Comparison of ENCODE assay signal across 8 cellular contexts in the genomic region with DNA sequence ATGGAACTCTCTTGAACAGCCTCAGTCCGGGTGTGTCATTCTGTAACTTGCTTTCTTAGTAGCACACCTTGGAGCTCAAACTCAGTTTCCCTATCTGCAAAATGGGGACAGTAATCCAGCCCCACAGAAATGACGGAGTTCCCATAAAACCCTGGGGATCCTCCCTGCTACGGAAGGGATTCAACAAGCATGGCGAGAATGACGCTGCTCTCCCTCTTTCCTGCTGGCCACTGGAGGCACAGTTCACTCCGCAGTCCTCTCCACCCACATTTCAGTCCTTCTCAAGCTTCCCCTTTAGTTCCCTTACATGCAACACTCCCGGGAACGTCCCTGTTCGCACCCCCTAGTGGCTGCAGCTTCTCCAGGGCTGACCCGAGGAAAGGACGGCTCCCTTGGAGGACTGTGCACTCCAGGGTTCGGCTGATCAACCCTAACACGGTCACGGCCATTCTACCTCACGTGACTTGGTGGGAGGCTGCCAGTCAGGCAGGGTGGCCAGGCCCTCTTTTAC. TPM values are rescaled to one million over a fixed set of nuclear protein-coding genes. Genes with fewer than 3 reads are reported as not detected.
A peak's percentile ranks its signal among the peaks of the same experiment; 100 is the strongest.
DNase-seq lines count a peak whose midpoint lies in the region; ATAC-seq, FAIRE-seq and TF ChIP-seq lines count a peak whose summit lies in the region.

No MANE protein-coding gene starts in this region.

- H2BK120ac ChIP-seq in mesenchymal stem cell (ENCODE audit: low read depth, low read length): no peak overlapping the region

- no peaks in the 10 kb centered on the region for H3K9me3 ChIP-seq in mesenchymal stem cell (ENCODE audit: control insufficient read depth, low read length)

- H3K4me1 ChIP-seq in mesenchymal stem cell (ENCODE audit: control insufficient read depth, insufficient read depth, low read depth, low read length): peaks cover 15% of the 10 kb centered on the region

- H3K27me3 ChIP-seq in dorsolateral prefrontal cortex (peaks cover 0 to 5% (median 0%) of the 10 kb centered on the region in 45 donors), mesenchymal stem cell (ENCODE audit: control insufficient read depth in 1 of 2, insufficient read depth in 1 of 2, low read length in 2 of 2) (peaks cover 16 to 19% of the 10 kb centered on the region in 2 experiments)

- intact Hi-C loops in dorsolateral prefrontal cortex (cut with DNase I): no loop called here

- no peak overlapping the region for H3K4me2 ChIP-seq in mesenchymal stem cell (ENCODE audit: low read length, poor library complexity, severe bottlenecking)

- no peak overlapping the region for H4K91ac ChIP-seq in mesenchymal stem cell (ENCODE audit: low read length)

- no peak overlapping the region for H3K18ac ChIP-seq in mesenchymal stem cell (ENCODE audit: low read depth in 1 of 2, low read length in 2 of 2)

- ATAC-seq in GM19395 (IDR thresholded peaks at IDR 0.05; ENCODE audit: unreplicated experiment): no peak

- no peak overlapping the region for H3K4ac ChIP-seq in mesenchymal stem cell (ENCODE audit: low read depth in 1 of 2, low read length in 2 of 2)

- DNase-seq in D721Med (ENCODE audit: insufficient read length, low spot score) (no peak), OCI-M2 (lab: John Stamatoyannopoulos, UW; ENCODE audit: unreplicated experiment) (peak; percentile 1), dorsolateral prefrontal cortex (peak in 2 of 10 donors; percentile 12 to 43), mesenchymal stem cell (peak; percentile 89), ureter (ENCODE audit: low spot score) (no peak), NCI-H510A treated with DMSO at 0.1 percent for 48 hours (lab: John Stamatoyannopoulos, UW) (no peak)
- no peak for DNase-seq in stimulated activated CD4-positive, alpha-beta T cell treated with anti-CD3 and anti-CD28 coated beads, Interleukin-4, amount 100 ng/mL, for 24 hours

- WGBS in mesenchymal stem cell: 32% methylated on average over 15 of the region's 15 CpGs

- H3K27ac ChIP-seq in dorsolateral prefrontal cortex (no peak overlapping the region), mesenchymal stem cell (ENCODE audit: low read length, poor library complexity, severe bottlenecking) (no peak overlapping the region)

- H4K8ac ChIP-seq in mesenchymal stem cell (ENCODE audit: low read length): peak overlapping the region; percentile 58

- H3K4me3 ChIP-seq in dorsolateral prefrontal cortex (no peak overlapping the region), mesenchymal stem cell (ENCODE audit: insufficient read depth in 1 of 2, low read depth in 1 of 2, low read length in 2 of 2) (no peak overlapping the region)

- H2AFZ ChIP-seq in mesenchymal stem cell (ENCODE audit: low read depth, low read length): no peak overlapping the region

- no peak overlapping the region for H3K14ac ChIP-seq in mesenchymal stem cell (ENCODE audit: low read length in 2 of 2)

- TF ChIP-seq CTCF in D721Med (IDR thresholded peaks at IDR 0.05; ENCODE audit: insufficient read depth, missing control alignments) (peak; percentile 18), dorsolateral prefrontal cortex (IDR thresholded peaks at IDR 0.05 in 54 of 56, conservative IDR thresholded peaks at IDR 0.05 in 2 of 56; ENCODE audit: low read depth in 1 of 56, partially characterized antibody in 56 of 56) (peak in 43 of 56 donors; percentile 6 to 41 (median 27))

- no peak overlapping the region for H2BK15ac ChIP-seq in mesenchymal stem cell (ENCODE audit: low read depth, poor library complexity, severe bottlenecking)

- no peak overlapping the region for H3K23ac ChIP-seq in mesenchymal stem cell (ENCODE audit: low read length in 2 of 2)

- peak overlapping the region in 1 of 2 experiments; percentile 37 for H2BK12ac ChIP-seq in mesenchymal stem cell (ENCODE audit: low read length in 2 of 2)

- H3K36me3 ChIP-seq in mesenchymal stem cell (ENCODE audit: control insufficient read depth in 1 of 2, insufficient read depth in 2 of 2, low read depth in 1 of 2, low read length in 2 of 2): no peaks in the 10 kb centered on the region

- no peak overlapping the region for H2AK5ac ChIP-seq in mesenchymal stem cell (ENCODE audit: low read length, severe bottlenecking)

- H3K79me1 ChIP-seq in mesenchymal stem cell (replicated peaks; ENCODE audit: low read length, poor library complexity, severe bottlenecking): no peaks in the 10 kb centered on the region

- no peak overlapping the region for H3K9ac ChIP-seq in mesenchymal stem cell (ENCODE audit: low read length)

- H2BK5ac ChIP-seq in mesenchymal stem cell (ENCODE audit: low read depth, low read length, poor library complexity, severe bottlenecking): no peak overlapping the region

- FAIRE-seq in D721Med (lab: Jason Lieb, UNC): no peak

RNA-seq across cellular contexts. Expression of gene RUNX3, which starts 20.6 kb away (rescaled TPM):
- total RNA-seq in dorsolateral prefrontal cortex: 1 to 10 TPM in 55 of 120 experiments, under 1 TPM in 65; 0.29 to 3.9 (median 0.96) TPM
- polyA plus RNA-seq in mesenchymal stem cell (2013, experiment 1 of 2): 0.25 TPM
- polyA plus RNA-seq in mesenchymal stem cell (2013, experiment 2 of 2): 0.33 TPM
- 5.3 TPM for total RNA-seq in ureter

Comparison
In these comparisons a context has a peak if more than half of its experiments do, and no peak if none do; other contexts are left out.
1. DNase-seq: peak in OCI-M2 (single experiment) and mesenchymal stem cell (single experiment); none in D721Med (single experiment), ureter (single experiment), stimulated activated CD4-positive, alpha-beta T cell treated with anti-CD3 and anti-CD28 coated beads, Interleukin-4, amount 100 ng/mL, for 24 hours (single experiment) and NCI-H510A treated with DMSO at 0.1 percent for 48 hours (single experiment).